ENCODE assay signal across 1 cellular context in the genomic region with DNA sequence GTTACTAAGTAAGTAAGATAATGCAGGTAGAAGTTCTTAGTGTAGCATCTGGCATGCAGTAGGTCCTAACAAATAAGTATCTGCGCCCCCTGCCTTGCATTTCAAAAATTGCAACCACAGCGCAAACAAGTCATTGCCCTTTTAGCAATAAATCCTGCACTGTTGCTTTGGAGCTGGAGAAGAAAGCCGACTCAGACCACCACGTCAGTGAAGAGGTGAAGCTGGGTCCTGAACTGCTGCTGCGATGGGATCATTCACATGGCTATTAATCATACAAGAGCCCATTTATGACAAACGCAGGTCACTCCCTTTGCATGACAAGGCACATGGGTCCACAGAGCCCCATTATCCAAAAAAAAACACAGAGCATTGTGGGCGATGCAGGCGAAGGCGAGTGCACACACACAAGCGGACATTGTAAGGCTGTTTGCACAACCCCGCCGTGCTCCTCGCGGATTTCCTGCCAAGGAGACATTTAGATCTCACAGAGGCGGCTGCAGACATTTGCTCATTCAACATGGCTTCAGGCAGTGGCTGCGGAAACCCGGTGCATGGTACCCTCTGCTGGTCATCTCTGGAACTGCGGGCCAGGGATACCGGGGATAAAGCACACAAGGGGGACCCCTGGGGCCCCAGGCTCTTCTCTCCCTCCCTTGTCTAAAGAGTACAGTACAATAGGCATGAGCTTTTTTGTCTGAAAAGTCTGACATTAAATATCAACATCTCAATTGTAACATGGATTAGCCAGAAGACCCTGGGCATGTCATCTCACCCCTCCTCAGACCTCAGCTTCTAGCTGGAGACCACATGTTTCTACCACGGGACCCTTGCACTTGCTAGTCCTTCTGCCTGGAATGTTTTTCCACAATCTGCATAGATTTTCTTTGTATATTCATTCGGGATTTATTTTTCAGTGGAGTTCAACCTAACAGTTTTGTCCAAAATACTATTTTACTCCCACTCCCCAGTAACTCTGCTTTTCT.
A peak's percentile ranks its signal among the peaks of the same experiment; 100 is the strongest.
TF ChIP-seq lines count a peak whose summit lies in the region.

No MANE protein-coding gene starts in this region.

TF ChIP-seq in K562, 482 proteins besides CTCF, POLR2A, EP300 and RAD21 (continued from another document and continues in another):
- TF ChIP-seq, protein P1, sequence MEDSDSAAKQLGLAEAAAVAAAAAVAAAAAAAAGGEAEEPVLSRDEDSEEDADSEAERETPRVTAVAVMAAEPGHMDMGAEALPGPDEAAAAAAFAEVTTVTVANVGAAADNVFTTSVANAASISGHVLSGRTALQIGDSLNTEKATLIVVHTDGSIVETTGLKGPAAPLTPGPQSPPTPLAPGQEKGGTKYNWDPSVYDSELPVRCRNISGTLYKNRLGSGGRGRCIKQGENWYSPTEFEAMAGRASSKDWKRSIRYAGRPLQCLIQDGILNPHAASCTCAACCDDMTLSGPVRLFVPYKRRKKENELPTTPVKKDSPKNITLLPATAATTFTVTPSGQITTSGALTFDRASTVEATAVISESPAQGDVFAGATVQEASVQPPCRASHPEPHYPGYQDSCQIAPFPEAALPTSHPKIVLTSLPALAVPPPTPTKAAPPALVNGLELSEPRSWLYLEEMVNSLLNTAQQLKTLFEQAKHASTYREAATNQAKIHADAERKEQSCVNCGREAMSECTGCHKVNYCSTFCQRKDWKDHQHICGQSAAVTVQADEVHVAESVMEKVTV (CRISPR knock-in tag; IDR thresholded peaks at IDR 0.05) = peak; percentile 49; the same call in 1 of the 2 replicates
- TF ChIP-seq ZNF239 (CRISPR knock-in tag; IDR thresholded peaks at IDR 0.05) (no peak), TEAD4 (IDR thresholded peaks at IDR 0.05; ENCODE audit: low read length) (peak; percentile 23), TEAD4 (CRISPR knock-in tag; IDR thresholded peaks at IDR 0.05; ENCODE audit: borderline replicate concordance) (no peak), MAFK (IDR thresholded peaks at IDR 0.05; ENCODE audit: low read length) (peak; percentile 53; the same call in 1 of the 2 replicates), CAMTA2 (CRISPR knock-in tag; conservative IDR thresholded peaks at IDR 0.05) (no peak), TAF7 (tag; IDR thresholded peaks at IDR 0.05) (no peak), ZNF165 (CRISPR knock-in tag; IDR thresholded peaks at IDR 0.05; ENCODE audit: borderline replicate concordance) (no peak), ZNF263 (CRISPR knock-in tag; IDR thresholded peaks at IDR 0.05; ENCODE audit: borderline replicate concordance) (no peak), C11orf30 (IDR thresholded peaks at IDR 0.05; ENCODE audit: low read depth) (peak; percentile 83), TEAD1 (CRISPR knock-in tag; IDR thresholded peaks at IDR 0.05) (peak in 1 of 2 experiments; percentile 53; a peak in 1 of 4 replicates), MAFF (IDR thresholded peaks at IDR 0.05; ENCODE audit: low read length) (peak; percentile 29; the same call in 1 of the 2 replicates), JUND (IDR thresholded peaks at IDR 0.05; ENCODE audit: borderline replicate concordance, low read depth, low read length) (peak; percentile 9; the same call in 1 of the 2 replicates), JUND (tag; IDR thresholded peaks at IDR 0.05; ENCODE audit: borderline replicate concordance, low read depth, low read length) (no peak), SMC3 (conservative IDR thresholded peaks at IDR 0.05; ENCODE audit: insufficient read depth, low read depth, low read length) (peak; percentile 80), SMAD4 (CRISPR knock-in tag; conservative IDR thresholded peaks at IDR 0.05) (0 out of 2 replicates have a peak, but pooled peaks have one; percentile 33), NFE2 (IDR thresholded peaks at IDR 0.05; ENCODE audit: low read depth) (peak; percentile 35; the same call in 1 of the 2 replicates), SLC30A9 (CRISPR knock-in tag; IDR thresholded peaks at IDR 0.05) (no peak), ZNF316 (IDR thresholded peaks at IDR 0.05) (peak; percentile 89), KLF16 (IDR thresholded peaks at IDR 0.05) (peak; percentile 52; the same call in 1 of the 2 replicates), SRSF9 (IDR thresholded peaks at IDR 0.05; ENCODE audit: borderline replicate concordance, low read depth, low read length) (no peak), ZNF695 (CRISPR knock-in tag; IDR thresholded peaks at IDR 0.05) (no peak), NEUROD1 (IDR thresholded peaks at IDR 0.05; ENCODE audit: borderline replicate concordance, low read depth, low read length, partially characterized antibody) (no peak), FOSL1 (tag; conservative IDR thresholded peaks at IDR 0.05) (0 out of 2 replicates have a peak, but pooled peaks have one; percentile 15), MAFG (tag; conservative IDR thresholded peaks at IDR 0.05) (peak; percentile 66), BHLHE40 (IDR thresholded peaks at IDR 0.05; ENCODE audit: low read length) (no peak), CEBPG (CRISPR knock-in tag; IDR thresholded peaks at IDR 0.05) (no peak), CEBPG (tag; conservative IDR thresholded peaks at IDR 0.05 in 1 of 2, IDR thresholded peaks at IDR 0.05 in 1 of 2) (peak in 1 of 2 experiments; percentile 22; a peak in 1 of 4 replicates), NR2C2 (CRISPR knock-in tag; IDR thresholded peaks at IDR 0.05) (no peak), NR2C2 (tag; IDR thresholded peaks at IDR 0.05) (peak; percentile 21; the same call in 1 of the 2 replicates), STAG1 (CRISPR knock-in tag; IDR thresholded peaks at IDR 0.05; ENCODE audit: borderline replicate concordance) (peak; percentile 74; the same call in 1 of the 2 replicates), ETV6 (IDR thresholded peaks at IDR 0.05; ENCODE audit: borderline replicate concordance in 1 of 2, low read depth in 2 of 2, low read length in 1 of 2) (no peak), ETV6 (CRISPR knock-in tag; IDR thresholded peaks at IDR 0.05; ENCODE audit: borderline replicate concordance) (no peak), KLF13 (tag; IDR thresholded peaks at IDR 0.05; ENCODE audit: borderline replicate concordance, low read depth) (0 out of 2 replicates have a peak, but pooled peaks have one; percentile 14), L3MBTL2 (IDR thresholded peaks at IDR 0.05) (0 out of 2 replicates have a peak, but pooled peaks have one; percentile 20), RB1 (IDR thresholded peaks at IDR 0.05; ENCODE audit: low read depth) (0 out of 2 replicates have a peak, but pooled peaks have one; percentile 59), ZNF175 (CRISPR knock-in tag; IDR thresholded peaks at IDR 0.05; ENCODE audit: low read depth) (no peak), MCM3 (IDR thresholded peaks at IDR 0.05) (no peak), ZNF764 (CRISPR knock-in tag; IDR thresholded peaks at IDR 0.05; ENCODE audit: low read depth) (no peak)
- TF ChIP-seq, protein P2, sequence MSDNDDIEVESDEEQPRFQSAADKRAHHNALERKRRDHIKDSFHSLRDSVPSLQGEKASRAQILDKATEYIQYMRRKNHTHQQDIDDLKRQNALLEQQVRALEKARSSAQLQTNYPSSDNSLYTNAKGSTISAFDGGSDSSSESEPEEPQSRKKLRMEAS (CRISPR knock-in tag; IDR thresholded peaks at IDR 0.05) = peak; percentile 60
- TF ChIP-seq, protein P3, sequence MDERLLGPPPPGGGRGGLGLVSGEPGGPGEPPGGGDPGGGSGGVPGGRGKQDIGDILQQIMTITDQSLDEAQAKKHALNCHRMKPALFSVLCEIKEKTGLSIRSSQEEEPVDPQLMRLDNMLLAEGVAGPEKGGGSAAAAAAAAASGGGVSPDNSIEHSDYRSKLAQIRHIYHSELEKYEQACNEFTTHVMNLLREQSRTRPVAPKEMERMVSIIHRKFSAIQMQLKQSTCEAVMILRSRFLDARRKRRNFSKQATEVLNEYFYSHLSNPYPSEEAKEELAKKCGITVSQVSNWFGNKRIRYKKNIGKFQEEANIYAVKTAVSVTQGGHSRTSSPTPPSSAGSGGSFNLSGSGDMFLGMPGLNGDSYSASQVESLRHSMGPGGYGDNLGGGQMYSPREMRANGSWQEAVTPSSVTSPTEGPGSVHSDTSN (CRISPR knock-in tag; IDR thresholded peaks at IDR 0.05; ENCODE audit: low read depth) = no peak
- TF ChIP-seq, protein P3 (tag; conservative IDR thresholded peaks at IDR 0.05; ENCODE audit: low read depth) = peak; percentile 83
- TF ChIP-seq, protein P4, sequence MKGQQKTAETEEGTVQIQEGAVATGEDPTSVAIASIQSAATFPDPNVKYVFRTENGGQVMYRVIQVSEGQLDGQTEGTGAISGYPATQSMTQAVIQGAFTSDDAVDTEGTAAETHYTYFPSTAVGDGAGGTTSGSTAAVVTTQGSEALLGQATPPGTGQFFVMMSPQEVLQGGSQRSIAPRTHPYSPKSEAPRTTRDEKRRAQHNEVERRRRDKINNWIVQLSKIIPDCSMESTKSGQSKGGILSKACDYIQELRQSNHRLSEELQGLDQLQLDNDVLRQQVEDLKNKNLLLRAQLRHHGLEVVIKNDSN (CRISPR knock-in tag; IDR thresholded peaks at IDR 0.05) = peak; percentile 31; the same call in 1 of the 2 replicates
- TF ChIP-seq, protein P5, sequence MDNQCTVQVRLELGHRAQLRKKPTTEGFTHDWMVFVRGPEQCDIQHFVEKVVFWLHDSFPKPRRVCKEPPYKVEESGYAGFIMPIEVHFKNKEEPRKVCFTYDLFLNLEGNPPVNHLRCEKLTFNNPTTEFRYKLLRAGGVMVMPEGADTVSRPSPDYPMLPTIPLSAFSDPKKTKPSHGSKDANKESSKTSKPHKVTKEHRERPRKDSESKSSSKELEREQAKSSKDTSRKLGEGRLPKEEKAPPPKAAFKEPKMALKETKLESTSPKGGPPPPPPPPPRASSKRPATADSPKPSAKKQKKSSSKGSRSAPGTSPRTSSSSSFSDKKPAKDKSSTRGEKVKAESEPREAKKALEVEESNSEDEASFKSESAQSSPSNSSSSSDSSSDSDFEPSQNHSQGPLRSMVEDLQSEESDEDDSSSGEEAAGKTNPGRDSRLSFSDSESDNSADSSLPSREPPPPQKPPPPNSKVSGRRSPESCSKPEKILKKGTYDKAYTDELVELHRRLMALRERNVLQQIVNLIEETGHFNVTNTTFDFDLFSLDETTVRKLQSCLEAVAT (IDR thresholded peaks at IDR 0.05) = no peak
- TF ChIP-seq, protein P6, sequence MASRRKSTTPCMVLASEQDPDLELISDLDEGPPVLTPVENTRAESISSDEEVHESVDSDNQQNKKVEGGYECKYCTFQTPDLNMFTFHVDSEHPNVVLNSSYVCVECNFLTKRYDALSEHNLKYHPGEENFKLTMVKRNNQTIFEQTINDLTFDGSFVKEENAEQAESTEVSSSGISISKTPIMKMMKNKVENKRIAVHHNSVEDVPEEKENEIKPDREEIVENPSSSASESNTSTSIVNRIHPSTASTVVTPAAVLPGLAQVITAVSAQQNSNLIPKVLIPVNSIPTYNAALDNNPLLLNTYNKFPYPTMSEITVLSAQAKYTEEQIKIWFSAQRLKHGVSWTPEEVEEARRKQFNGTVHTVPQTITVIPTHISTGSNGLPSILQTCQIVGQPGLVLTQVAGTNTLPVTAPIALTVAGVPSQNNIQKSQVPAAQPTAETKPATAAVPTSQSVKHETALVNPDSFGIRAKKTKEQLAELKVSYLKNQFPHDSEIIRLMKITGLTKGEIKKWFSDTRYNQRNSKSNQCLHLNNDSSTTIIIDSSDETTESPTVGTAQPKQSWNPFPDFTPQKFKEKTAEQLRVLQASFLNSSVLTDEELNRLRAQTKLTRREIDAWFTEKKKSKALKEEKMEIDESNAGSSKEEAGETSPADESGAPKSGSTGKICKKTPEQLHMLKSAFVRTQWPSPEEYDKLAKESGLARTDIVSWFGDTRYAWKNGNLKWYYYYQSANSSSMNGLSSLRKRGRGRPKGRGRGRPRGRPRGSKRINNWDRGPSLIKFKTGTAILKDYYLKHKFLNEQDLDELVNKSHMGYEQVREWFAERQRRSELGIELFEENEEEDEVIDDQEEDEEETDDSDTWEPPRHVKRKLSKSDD (conservative IDR thresholded peaks at IDR 0.05; ENCODE audit: low read length) = 0 out of 2 replicates have a peak, but pooled peaks have one; percentile 34
- TF ChIP-seq, protein P7, sequence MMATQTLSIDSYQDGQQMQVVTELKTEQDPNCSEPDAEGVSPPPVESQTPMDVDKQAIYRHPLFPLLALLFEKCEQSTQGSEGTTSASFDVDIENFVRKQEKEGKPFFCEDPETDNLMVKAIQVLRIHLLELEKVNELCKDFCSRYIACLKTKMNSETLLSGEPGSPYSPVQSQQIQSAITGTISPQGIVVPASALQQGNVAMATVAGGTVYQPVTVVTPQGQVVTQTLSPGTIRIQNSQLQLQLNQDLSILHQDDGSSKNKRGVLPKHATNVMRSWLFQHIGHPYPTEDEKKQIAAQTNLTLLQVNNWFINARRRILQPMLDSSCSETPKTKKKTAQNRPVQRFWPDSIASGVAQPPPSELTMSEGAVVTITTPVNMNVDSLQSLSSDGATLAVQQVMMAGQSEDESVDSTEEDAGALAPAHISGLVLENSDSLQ (IDR thresholded peaks at IDR 0.05) = peak; percentile 58; the same call in 1 of the 2 replicates
- TF ChIP-seq, protein P8, sequence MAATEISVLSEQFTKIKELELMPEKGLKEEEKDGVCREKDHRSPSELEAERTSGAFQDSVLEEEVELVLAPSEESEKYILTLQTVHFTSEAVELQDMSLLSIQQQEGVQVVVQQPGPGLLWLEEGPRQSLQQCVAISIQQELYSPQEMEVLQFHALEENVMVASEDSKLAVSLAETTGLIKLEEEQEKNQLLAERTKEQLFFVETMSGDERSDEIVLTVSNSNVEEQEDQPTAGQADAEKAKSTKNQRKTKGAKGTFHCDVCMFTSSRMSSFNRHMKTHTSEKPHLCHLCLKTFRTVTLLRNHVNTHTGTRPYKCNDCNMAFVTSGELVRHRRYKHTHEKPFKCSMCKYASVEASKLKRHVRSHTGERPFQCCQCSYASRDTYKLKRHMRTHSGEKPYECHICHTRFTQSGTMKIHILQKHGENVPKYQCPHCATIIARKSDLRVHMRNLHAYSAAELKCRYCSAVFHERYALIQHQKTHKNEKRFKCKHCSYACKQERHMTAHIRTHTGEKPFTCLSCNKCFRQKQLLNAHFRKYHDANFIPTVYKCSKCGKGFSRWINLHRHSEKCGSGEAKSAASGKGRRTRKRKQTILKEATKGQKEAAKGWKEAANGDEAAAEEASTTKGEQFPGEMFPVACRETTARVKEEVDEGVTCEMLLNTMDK (IDR thresholded peaks at IDR 0.05; ENCODE audit: borderline replicate concordance, insufficient read depth, low read depth, low read length, poor library complexity, severe bottlenecking) = no peak
- TF ChIP-seq, protein P9, sequence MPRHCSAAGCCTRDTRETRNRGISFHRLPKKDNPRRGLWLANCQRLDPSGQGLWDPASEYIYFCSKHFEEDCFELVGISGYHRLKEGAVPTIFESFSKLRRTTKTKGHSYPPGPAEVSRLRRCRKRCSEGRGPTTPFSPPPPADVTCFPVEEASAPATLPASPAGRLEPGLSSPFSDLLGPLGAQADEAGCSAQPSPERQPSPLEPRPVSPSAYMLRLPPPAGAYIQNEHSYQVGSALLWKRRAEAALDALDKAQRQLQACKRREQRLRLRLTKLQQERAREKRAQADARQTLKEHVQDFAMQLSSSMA (CRISPR knock-in tag; IDR thresholded peaks at IDR 0.05) = no peak
